ENCODE assay signal across 1 cellular context in the genomic region with DNA sequence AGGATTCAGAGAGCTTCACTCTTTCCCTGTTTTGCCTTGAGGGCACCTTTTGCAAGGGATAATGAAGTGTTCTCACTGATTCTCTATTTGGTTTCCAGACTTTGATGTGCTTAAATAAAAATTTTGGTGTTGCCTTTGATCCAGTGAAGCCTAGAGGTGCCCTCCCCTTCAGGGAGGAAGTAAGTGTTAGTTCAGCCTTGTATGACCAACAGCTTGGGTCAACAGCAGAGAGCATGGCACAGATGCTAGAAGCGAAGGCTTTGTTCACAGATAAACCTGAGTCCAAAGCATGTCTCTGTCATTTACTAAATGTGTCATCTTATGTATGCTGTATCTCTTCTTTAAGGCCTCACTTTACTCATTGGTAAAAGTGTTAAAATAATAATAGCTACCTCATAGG.
A peak's percentile ranks its signal among the peaks of the same experiment; 100 is the strongest.
TF ChIP-seq lines count a peak whose summit lies in the region.

No MANE protein-coding gene starts in this region.

TF ChIP-seq in HepG2, 621 proteins besides CTCF, POLR2A, EP300 and RAD21 (continued from another document and continues in another):
- TF ChIP-seq, protein P1, sequence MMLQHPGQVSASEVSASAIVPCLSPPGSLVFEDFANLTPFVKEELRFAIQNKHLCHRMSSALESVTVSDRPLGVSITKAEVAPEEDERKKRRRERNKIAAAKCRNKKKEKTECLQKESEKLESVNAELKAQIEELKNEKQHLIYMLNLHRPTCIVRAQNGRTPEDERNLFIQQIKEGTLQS (CRISPR knock-in tag; IDR thresholded peaks at IDR 0.05) = no peak
- TF ChIP-seq XRCC5 (optimal IDR thresholded peaks at IDR 0.05; ENCODE audit: low read length) (no peak), LRRFIP1 (CRISPR knock-in tag; conservative IDR thresholded peaks at IDR 0.05) (no peak), ZNF3 (CRISPR knock-in tag; IDR thresholded peaks at IDR 0.05) (no peak), MXD1 (CRISPR knock-in tag; IDR thresholded peaks at IDR 0.05) (no peak), KLF9 (CRISPR knock-in tag; IDR thresholded peaks at IDR 0.05; ENCODE audit: low read depth) (no peak), ZHX1 (CRISPR knock-in tag; IDR thresholded peaks at IDR 0.05; ENCODE audit: low read depth) (no peak), ZEB1 (IDR thresholded peaks at IDR 0.05; ENCODE audit: insufficient replicate concordance, low read depth) (no peak), BORCS8-MEF2B (CRISPR knock-in tag; IDR thresholded peaks at IDR 0.05) (no peak), ZNF777 (CRISPR knock-in tag; IDR thresholded peaks at IDR 0.05) (no peak), HMGXB3 (CRISPR knock-in tag; IDR thresholded peaks at IDR 0.05; ENCODE audit: borderline replicate concordance) (no peak), MAF1 (CRISPR knock-in tag; IDR thresholded peaks at IDR 0.05; ENCODE audit: borderline replicate concordance) (no peak), ZNF619 (CRISPR knock-in tag; IDR thresholded peaks at IDR 0.05) (no peak), BRCA1 (CRISPR knock-in tag; IDR thresholded peaks at IDR 0.05) (no peak), MZF1 (CRISPR knock-in tag; IDR thresholded peaks at IDR 0.05; ENCODE audit: borderline replicate concordance) (no peak), ZNF121 (CRISPR knock-in tag; IDR thresholded peaks at IDR 0.05) (no peak), SOX13 (IDR thresholded peaks at IDR 0.05) (no peak), SOX13 (CRISPR knock-in tag; conservative IDR thresholded peaks at IDR 0.05 in 1 of 2, IDR thresholded peaks at IDR 0.05 in 1 of 2) (peak in 1 of 2 experiments; percentile 38; a peak in 1 of 4 replicates), ZNF644 (CRISPR knock-in tag; IDR thresholded peaks at IDR 0.05; ENCODE audit: low read depth) (peak; percentile 78; the same call in 1 of the 2 replicates)
- TF ChIP-seq, protein P2, sequence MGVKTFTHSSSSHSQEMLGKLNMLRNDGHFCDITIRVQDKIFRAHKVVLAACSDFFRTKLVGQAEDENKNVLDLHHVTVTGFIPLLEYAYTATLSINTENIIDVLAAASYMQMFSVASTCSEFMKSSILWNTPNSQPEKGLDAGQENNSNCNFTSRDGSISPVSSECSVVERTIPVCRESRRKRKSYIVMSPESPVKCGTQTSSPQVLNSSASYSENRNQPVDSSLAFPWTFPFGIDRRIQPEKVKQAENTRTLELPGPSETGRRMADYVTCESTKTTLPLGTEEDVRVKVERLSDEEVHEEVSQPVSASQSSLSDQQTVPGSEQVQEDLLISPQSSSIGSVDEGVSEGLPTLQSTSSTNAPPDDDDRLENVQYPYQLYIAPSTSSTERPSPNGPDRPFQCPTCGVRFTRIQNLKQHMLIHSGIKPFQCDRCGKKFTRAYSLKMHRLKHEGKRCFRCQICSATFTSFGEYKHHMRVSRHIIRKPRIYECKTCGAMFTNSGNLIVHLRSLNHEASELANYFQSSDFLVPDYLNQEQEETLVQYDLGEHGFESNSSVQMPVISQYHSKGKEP (CRISPR knock-in tag; IDR thresholded peaks at IDR 0.05) = no peak
- TF ChIP-seq, protein P3, sequence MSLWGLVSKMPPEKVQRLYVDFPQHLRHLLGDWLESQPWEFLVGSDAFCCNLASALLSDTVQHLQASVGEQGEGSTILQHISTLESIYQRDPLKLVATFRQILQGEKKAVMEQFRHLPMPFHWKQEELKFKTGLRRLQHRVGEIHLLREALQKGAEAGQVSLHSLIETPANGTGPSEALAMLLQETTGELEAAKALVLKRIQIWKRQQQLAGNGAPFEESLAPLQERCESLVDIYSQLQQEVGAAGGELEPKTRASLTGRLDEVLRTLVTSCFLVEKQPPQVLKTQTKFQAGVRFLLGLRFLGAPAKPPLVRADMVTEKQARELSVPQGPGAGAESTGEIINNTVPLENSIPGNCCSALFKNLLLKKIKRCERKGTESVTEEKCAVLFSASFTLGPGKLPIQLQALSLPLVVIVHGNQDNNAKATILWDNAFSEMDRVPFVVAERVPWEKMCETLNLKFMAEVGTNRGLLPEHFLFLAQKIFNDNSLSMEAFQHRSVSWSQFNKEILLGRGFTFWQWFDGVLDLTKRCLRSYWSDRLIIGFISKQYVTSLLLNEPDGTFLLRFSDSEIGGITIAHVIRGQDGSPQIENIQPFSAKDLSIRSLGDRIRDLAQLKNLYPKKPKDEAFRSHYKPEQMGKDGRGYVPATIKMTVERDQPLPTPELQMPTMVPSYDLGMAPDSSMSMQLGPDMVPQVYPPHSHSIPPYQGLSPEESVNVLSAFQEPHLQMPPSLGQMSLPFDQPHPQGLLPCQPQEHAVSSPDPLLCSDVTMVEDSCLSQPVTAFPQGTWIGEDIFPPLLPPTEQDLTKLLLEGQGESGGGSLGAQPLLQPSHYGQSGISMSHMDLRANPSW (CRISPR knock-in tag; IDR thresholded peaks at IDR 0.05; ENCODE audit: borderline replicate concordance) = no peak
- TF ChIP-seq, protein P4, sequence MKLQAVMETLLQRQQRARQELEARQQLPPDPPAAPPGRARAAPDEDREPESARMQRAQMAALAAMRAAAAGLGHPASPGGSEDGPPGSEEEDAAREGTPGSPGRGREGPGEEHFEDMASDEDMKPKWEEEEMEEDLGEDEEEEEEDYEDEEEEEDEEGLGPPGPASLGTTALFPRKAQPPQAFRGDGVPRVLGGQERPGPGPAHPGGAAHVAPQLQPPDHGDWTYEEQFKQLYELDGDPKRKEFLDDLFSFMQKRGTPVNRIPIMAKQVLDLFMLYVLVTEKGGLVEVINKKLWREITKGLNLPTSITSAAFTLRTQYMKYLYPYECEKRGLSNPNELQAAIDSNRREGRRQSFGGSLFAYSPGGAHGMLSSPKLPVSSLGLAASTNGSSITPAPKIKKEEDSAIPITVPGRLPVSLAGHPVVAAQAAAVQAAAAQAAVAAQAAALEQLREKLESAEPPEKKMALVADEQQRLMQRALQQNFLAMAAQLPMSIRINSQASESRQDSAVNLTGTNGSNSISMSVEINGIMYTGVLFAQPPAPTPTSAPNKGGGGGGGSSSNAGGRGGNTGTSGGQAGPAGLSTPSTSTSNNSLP (IDR thresholded peaks at IDR 0.05; ENCODE audit: low read depth, low read length) = no peak
- TF ChIP-seq, protein P5, sequence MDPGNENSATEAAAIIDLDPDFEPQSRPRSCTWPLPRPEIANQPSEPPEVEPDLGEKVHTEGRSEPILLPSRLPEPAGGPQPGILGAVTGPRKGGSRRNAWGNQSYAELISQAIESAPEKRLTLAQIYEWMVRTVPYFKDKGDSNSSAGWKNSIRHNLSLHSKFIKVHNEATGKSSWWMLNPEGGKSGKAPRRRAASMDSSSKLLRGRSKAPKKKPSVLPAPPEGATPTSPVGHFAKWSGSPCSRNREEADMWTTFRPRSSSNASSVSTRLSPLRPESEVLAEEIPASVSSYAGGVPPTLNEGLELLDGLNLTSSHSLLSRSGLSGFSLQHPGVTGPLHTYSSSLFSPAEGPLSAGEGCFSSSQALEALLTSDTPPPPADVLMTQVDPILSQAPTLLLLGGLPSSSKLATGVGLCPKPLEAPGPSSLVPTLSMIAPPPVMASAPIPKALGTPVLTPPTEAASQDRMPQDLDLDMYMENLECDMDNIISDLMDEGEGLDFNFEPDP (CRISPR knock-in tag; conservative IDR thresholded peaks at IDR 0.05) = no peak
